8 cellular contexts compared by ENCODE assay signal in genomic region chr2:112794131-112794733, GRCh38. TPM values are rescaled to one million over a fixed set of nuclear protein-coding genes. Genes with fewer than 3 reads are reported as not detected.
A peak's percentile ranks its signal among the peaks of the same experiment; 100 is the strongest.
DNase-seq lines count a peak whose midpoint lies in the region; ATAC-seq, FAIRE-seq and TF ChIP-seq lines count a peak whose summit lies in the region.

No MANE protein-coding gene starts in this region.

- no peak for TF ChIP-seq CTCF in foreskin fibroblast (IDR thresholded peaks at IDR 0.05; ENCODE audit: low read depth, low read length)

- no peak for TF ChIP-seq POLR2A in GM12892 (IDR thresholded peaks at IDR 0.05; ENCODE audit: low read depth, low read length)

- peak; percentile 58 for ATAC-seq in HG02623 (IDR thresholded peaks at IDR 0.05; ENCODE audit: unreplicated experiment)
- ATAC-seq in HG02642 (IDR thresholded peaks at IDR 0.05; ENCODE audit: poor library complexity, unreplicated experiment): no peak

- H3K4me3 ChIP-seq in foreskin fibroblast (ENCODE audit: low read depth in 1 of 2, low read length in 2 of 2): no peak overlapping the region

- FAIRE-seq in GM12892 (lab: Jason Lieb, UNC): peak; percentile 42

- no peak for DNase-seq in GM12892 (ENCODE audit: insufficient read length)
- DNase-seq in SKM-1 (lab: John Stamatoyannopoulos, UW; ENCODE audit: unreplicated experiment): peak; percentile 96
- peak; percentile 83 to 90 for DNase-seq in foreskin fibroblast
- peak; percentile 11 to 25 for DNase-seq in stimulated activated CD8-positive, alpha-beta memory T cell treated with anti-CD3 and anti-CD28 coated beads, Interleukin-7, amount 100 ng/mL, for 48 hours (ENCODE audit: extremely low read depth in 1 of 2, low read depth in 1 of 2)
- DNase-seq in DMS 273 treated with DMSO at 0.1 percent for 48 hours (lab: John Stamatoyannopoulos, UW): no peak
- DNase-seq in glomerular visceral epithelial cell (ENCODE audit: extremely low spot score): no peak

RNA-seq across cellular contexts. Expression of gene IL1A, which starts 9.9 kb away (rescaled TPM):
- 15.1 TPM for polyA plus RNA-seq in GM12892 (2012; ENCODE audit: missing spikeins)

RNA-seq across cellular contexts. Expression of gene CKAP2L, which starts 29.8 kb away (rescaled TPM):
- polyA plus RNA-seq in GM12892 (2012; ENCODE audit: missing spikeins): 13.2 TPM

RNA-seq across cellular contexts. Expression of gene IL1B, which starts 42.3 kb away (rescaled TPM):
- polyA plus RNA-seq in GM12892 (2012; ENCODE audit: missing spikeins): 1.9 TPM

Comparison
In these comparisons a context has a peak if more than half of its experiments do, and no peak if none do; other contexts are left out.
1. DNase-seq: peak in SKM-1 (single experiment), foreskin fibroblast (2 of 2) and stimulated activated CD8-positive, alpha-beta memory T cell treated with anti-CD3 and anti-CD28 coated beads, Interleukin-7, amount 100 ng/mL, for 48 hours (2 of 2); none in GM12892 (single experiment), DMS 273 treated with DMSO at 0.1 percent for 48 hours (single experiment) and glomerular visceral epithelial cell (single experiment).